Comparison of ENCODE assay signal across 34 cellular contexts in the genomic region with DNA sequence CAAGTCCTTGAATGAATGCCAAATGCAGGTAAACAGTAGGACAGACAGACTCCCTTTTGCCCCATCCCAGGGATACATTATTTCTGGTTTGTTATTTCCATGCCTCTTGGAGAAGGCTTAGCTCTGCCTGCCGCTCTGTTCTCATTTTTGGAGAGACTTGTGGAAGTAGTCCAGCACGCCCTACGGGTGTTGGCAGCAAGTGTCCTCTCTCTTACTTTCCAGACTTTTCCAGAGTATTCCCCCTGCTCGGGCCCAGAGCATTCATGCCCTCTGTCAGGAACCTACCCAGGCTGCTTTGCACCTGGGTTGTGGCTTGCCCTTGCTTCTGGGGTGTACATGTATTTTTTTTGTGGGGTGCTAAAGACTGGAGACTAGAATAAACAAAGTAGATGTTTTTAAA. TPM values are rescaled to one million over a fixed set of nuclear protein-coding genes. Genes with fewer than 3 reads are reported as not detected.
"Had no signal": no experiment of that assay in that cellular context is flagged by ENCODE, and none has a peak within 500 bp of the region (broad histone marks: within the 10 kb centered on the region; RNA-seq: fewer than 3 reads in every experiment).

No MANE protein-coding gene starts in this region.

- H3K27me3 ChIP-seq: colonic mucosa, gastrocnemius medialis, neutrophil, right atrium auricular region, stomach, thyroid gland had no signal

- H3K9me3 ChIP-seq: colonic mucosa, gastrocnemius medialis, heart right ventricle, left ventricle myocardium inferior, lower lobe of right lung, mucosa of descending colon, neutrophil, prostate gland, right atrium auricular region, stomach, thyroid gland had no signal

- ATAC-seq: esophagus mucosa; gastrocnemius medialis; heart right ventricle; left colon; lower lobe of right lung; mucosa of descending colon; natural killer cell treated with Interleukin-12 subunit alpha and Interleukin-12 subunit beta and Interleukin-15 and Interleukin-18, amount 100 ng/mL, for 72 hours; sciatic nerve; stimulated activated effector memory CD8-positive, alpha-beta T cell treated with anti-CD3 and anti-CD28 coated beads, Interleukin-12 subunit alpha, Interleukin-12 subunit beta, amount 100 ng/mL, for 72 hours had no signal

- H3K27ac ChIP-seq: colonic mucosa, epithelial cell of prostate, gastrocnemius medialis, heart right ventricle, left ventricle myocardium inferior, lower lobe of right lung, neutrophil, parathyroid adenoma, prostate gland, right atrium auricular region, stomach, thyroid gland had no signal

- H3K4me1 ChIP-seq: colonic mucosa, gastrocnemius medialis, heart right ventricle, left ventricle myocardium inferior, lower lobe of right lung, parathyroid adenoma, prostate gland, right atrium auricular region, stomach, thyroid gland had no signal

- H3K36me3 ChIP-seq: colonic mucosa, gastrocnemius medialis, heart right ventricle, left ventricle myocardium inferior, neutrophil, prostate gland, right atrium auricular region, stomach had no signal

- H3K4me3 ChIP-seq: colonic mucosa, gastrocnemius medialis, heart right ventricle, left ventricle myocardium inferior, lower lobe of right lung, mucosa of descending colon, prostate gland, right atrium auricular region, smooth muscle cell, stomach, thyroid gland had no signal

- DNase-seq: colonic mucosa; effector CD8-positive, alpha-beta T cell; endodermal cell; foreskin fibroblast; gastrocnemius medialis; glutamatergic neuron; heart right ventricle; hippocampal formation; kidney glomerular epithelial cell; left colon; left ventricle myocardium inferior; lower lobe of right lung; mucosa of descending colon; naive B cell; stimulated activated CD4-positive, alpha-beta T cell treated with anti-CD3 and anti-CD28 coated beads, Interleukin-12 subunit alpha, Interleukin-12 subunit beta, amount 100 ng/mL, for 4 hours; stimulated activated CD4-positive, alpha-beta T cell treated with anti-CD3 and anti-CD28 coated beads, Interleukin-1b, Interleukin-23, amount 100 ng/mL, for 48 hours; stimulated activated CD4-positive, alpha-beta T cell treated with anti-CD3 and anti-CD28 coated beads, Interleukin-4, amount 100 ng/mL, for 1 hour; stimulated activated naive CD4-positive, alpha-beta T cell treated with Interleukin-2 at 50 U/mL for 16 hours; stomach; thyroid gland; trophoblast cell had no signal

RNA-seq across cellular contexts. Expression of gene SLC34A2, which starts 15.3 kb away (rescaled TPM):
- total RNA-seq: chondrocyte; gastrocnemius medialis; left colon; left ventricle myocardium inferior; natural killer cell treated with Interleukin-12 subunit alpha and Interleukin-12 subunit beta and Interleukin-15 and Interleukin-18, amount 100 ng/mL, for 72 hours; neural crest cell; right atrium auricular region; subcutaneous adipose tissue had no signal
